8 cellular contexts compared by ENCODE assay signal in genomic region chr4:152784490-152785195, GRCh38. TPM values are rescaled to one million over a fixed set of nuclear protein-coding genes. Genes with fewer than 3 reads are reported as not detected.
A peak's percentile ranks its signal among the peaks of the same experiment; 100 is the strongest.
DNase-seq lines count a peak whose midpoint lies in the region; ATAC-seq and TF ChIP-seq lines count a peak whose summit lies in the region.
"Had no signal": no experiment of that assay in that cellular context is flagged by ENCODE, and none has a peak within 500 bp of the region (broad histone marks: within the 10 kb centered on the region; RNA-seq: fewer than 3 reads in every experiment).

No MANE protein-coding gene starts in this region.

- H3K27me3 Mint-ChIP-seq in nephron (ENCODE audit: low read depth): no peaks in the 10 kb centered on the region
- H3K27me3 Mint-ChIP-seq in activated naive CD8-positive, alpha-beta T cell treated with anti-CD3 and anti-CD28 coated beads for 36 hours: no peaks in the 10 kb centered on the region

- H3K4me3 Mint-ChIP-seq in nephron: peak overlapping the region in 2 of 3 experiments; percentile 21 to 34
- H3K4me3 Mint-ChIP-seq in activated naive CD8-positive, alpha-beta T cell treated with anti-CD3 and anti-CD28 coated beads for 36 hours: no peak overlapping the region

- no peaks in the 10 kb centered on the region for H3K36me3 Mint-ChIP-seq in nephron (ENCODE audit: low read depth)
- H3K36me3 Mint-ChIP-seq in activated naive CD8-positive, alpha-beta T cell treated with anti-CD3 and anti-CD28 coated beads for 36 hours: peaks cover 5% of the 10 kb centered on the region

- TF ChIP-seq CTCF in DND-41 (IDR thresholded peaks at IDR 0.05; ENCODE audit: borderline replicate concordance, extremely low read depth, low read length, poor library complexity, severe bottlenecking): peak; percentile 34
- TF ChIP-seq CTCF in LNCAP (IDR thresholded peaks at IDR 0.05): peak; percentile 43; the same call in 1 of the 2 replicates
- peak; percentile 12 for TF ChIP-seq CTCF in astrocyte of the spinal cord (IDR thresholded peaks at IDR 0.05; ENCODE audit: low read depth, low read length)
- no peak for TF ChIP-seq CTCF in nephron (IDR thresholded peaks at IDR 0.05; ENCODE audit: unreplicated experiment in 3 of 3)

- H3K27ac ChIP-seq in DND-41 (ENCODE audit: low read length): no peak overlapping the region

- H3K9me3 Mint-ChIP-seq in nephron: no peaks in the 10 kb centered on the region
- no peaks in the 10 kb centered on the region for H3K9me3 Mint-ChIP-seq in activated naive CD8-positive, alpha-beta T cell treated with anti-CD3 and anti-CD28 coated beads for 36 hours

- peaks cover 34% of the 10 kb centered on the region for H3K4me1 Mint-ChIP-seq in nephron
- peaks cover 37% of the 10 kb centered on the region for H3K4me1 Mint-ChIP-seq in activated naive CD8-positive, alpha-beta T cell treated with anti-CD3 and anti-CD28 coated beads for 36 hours

- H3K4me2 ChIP-seq in DND-41 (ENCODE audit: insufficient read depth, low read length): no peak overlapping the region

- DNase-seq in DND-41 (no peak), astrocyte of the spinal cord (ENCODE audit: low read depth, low spot score) (peak; percentile 24), NCI-H748 (lab: John Stamatoyannopoulos, UW; ENCODE audit: unreplicated experiment) (no peak), NCI-H1105 (lab: John Stamatoyannopoulos, UW) (no peak)
- DNase-seq in activated naive CD8-positive, alpha-beta T cell treated with anti-CD3 and anti-CD28 coated beads for 36 hours: no peak
- DNase-seq: activated gamma-delta T cell treated with Interleukin-2 at 50 U/mL for 16 hours had no signal

- ATAC-seq in DND-41 (ENCODE audit: insufficient read depth, low read depth): no peak

- no peaks in the 10 kb centered on the region for H3K27me3 ChIP-seq in DND-41 (ENCODE audit: insufficient read depth, low read length, poor library complexity)

- no peaks in the 10 kb centered on the region for H3K36me3 ChIP-seq in DND-41 (ENCODE audit: insufficient read depth, low read length)

- H3K27ac Mint-ChIP-seq in nephron: peak overlapping the region in 2 of 3 experiments; percentile 32 to 61
- no peak overlapping the region for H3K27ac Mint-ChIP-seq in activated naive CD8-positive, alpha-beta T cell treated with anti-CD3 and anti-CD28 coated beads for 36 hours

- no peak overlapping the region for H3K4me3 ChIP-seq in DND-41 (ENCODE audit: low read depth in 1 of 2, low read length in 2 of 2)
- no peak overlapping the region for H3K4me3 ChIP-seq in astrocyte of the spinal cord (ENCODE audit: low read depth, low read length)

- H3K9me3 ChIP-seq in DND-41 (ENCODE audit: insufficient read depth, low read length, severe bottlenecking): no peaks in the 10 kb centered on the region

- H4K20me1 ChIP-seq in DND-41 (ENCODE audit: insufficient read depth, low read length): no peaks in the 10 kb centered on the region

- peaks cover 18% of the 10 kb centered on the region for H3K79me2 ChIP-seq in DND-41 (ENCODE audit: insufficient read depth, low read length)

- H2AFZ ChIP-seq in DND-41 (ENCODE audit: low read depth, low read length): no peak overlapping the region

- in situ Hi-C loops in astrocyte of the spinal cord (cut with HindIII; ENCODE audit: low sequenced_read_pairs): no loop called here

- no peak overlapping the region for H3K9ac ChIP-seq in DND-41 (ENCODE audit: low read depth, low read length)

- H3K4me1 ChIP-seq in DND-41 (ENCODE audit: insufficient read depth, low read length): peaks cover 49% of the 10 kb centered on the region

RNA-seq across cellular contexts. Expression of gene ARFIP1, which starts 4.9 kb away (rescaled TPM):
- total RNA-seq in activated naive CD8-positive, alpha-beta T cell treated with anti-CD3 and anti-CD28 coated beads for 36 hours: 10 to 100 TPM; 10.3 to 12.1 TPM

RNA-seq across cellular contexts. Expression of gene TIGD4, which starts 5.1 kb away (rescaled TPM):
- under 1 TPM; 0.42 to 0.76 TPM for total RNA-seq in activated naive CD8-positive, alpha-beta T cell treated with anti-CD3 and anti-CD28 coated beads for 36 hours

Comparison
In these comparisons a context has a peak if more than half of its experiments do, and no peak if none do; other contexts are left out.
1. CTCF ChIP-seq: peak in DND-41 (single experiment), LNCAP (single experiment) and astrocyte of the spinal cord (single experiment); none in nephron (0 of 3).